ENCODE assay signal across 8 cellular contexts in the genomic region with DNA sequence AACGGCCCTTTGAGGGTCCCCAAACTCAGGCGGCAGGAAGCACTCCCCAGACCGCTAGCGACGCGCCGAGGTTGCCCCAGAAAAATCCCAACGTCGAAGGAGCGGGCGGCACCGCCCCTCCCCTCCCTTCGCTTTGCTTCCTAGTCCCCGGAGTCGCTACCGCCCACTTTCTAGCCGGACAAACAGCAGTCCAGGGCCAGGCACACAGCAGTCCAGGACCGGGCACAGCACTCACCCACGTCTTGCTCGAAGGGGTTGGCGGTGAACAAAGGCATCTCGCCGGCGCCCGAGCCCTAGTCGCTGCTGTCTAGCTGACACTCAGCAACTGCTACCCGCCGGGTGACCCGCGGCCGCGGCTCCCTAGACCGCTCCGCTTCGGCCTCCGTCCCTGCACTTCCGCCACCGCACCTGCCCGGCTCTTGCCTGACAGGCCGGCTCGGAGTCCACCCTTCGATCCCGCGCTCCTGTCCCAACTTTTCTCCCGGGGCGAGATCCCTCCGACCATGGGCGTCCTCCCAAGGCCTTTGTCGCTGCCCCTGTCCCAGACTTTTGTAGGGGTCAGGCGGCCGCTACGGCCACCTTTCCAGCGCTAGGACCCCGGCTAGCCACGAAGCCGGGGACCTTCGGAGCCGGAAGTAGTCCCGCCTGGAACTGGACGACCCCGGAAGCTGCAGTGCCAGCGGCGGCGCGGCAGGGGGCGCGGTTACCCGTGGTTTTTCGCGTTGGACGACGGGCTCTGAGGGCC. TPM values are rescaled to one million over a fixed set of nuclear protein-coding genes. Genes with fewer than 3 reads are reported as not detected.
DNase-seq lines count a peak whose midpoint lies in the region; ATAC-seq and TF ChIP-seq lines count a peak whose summit lies in the region.

Gene STAM2, minus strand, starts transcription at position 396 of the 745 bp plus-strand sequence. Its CDS starts 121 bp downstream, at position 275.

- H3K4me3 ChIP-seq in H7 (ENCODE audit: insufficient read depth, low read depth, low read length) (peak within 1 kb of the TSS; percentile 91), Loucy (ENCODE audit: low read length, poor library complexity, severe bottlenecking) (peak within 1 kb of the TSS; percentile 75), fibroblast of the aortic adventitia (ENCODE audit: low read depth, low read length) (peak within 1 kb of the TSS; percentile 96)

- H3K27ac Mint-ChIP-seq in nephron progenitor cell, result peak within 1 kb of the TSS; percentile 100
- H3K27ac Mint-ChIP-seq in stimulated activated naive CD8-positive, alpha-beta T cell treated with anti-CD3 and anti-CD28 coated beads, Interleukin-15, amount 100 ng/mL, for 72 hours, result peak within 1 kb of the TSS; percentile 100

- H3K36me3 ChIP-seq in H7 (replicated peaks; ENCODE audit: control insufficient read depth, insufficient read depth, low read length), result no peaks in the 10 kb centered on the region
- no peaks in the 10 kb centered on the region for H3K36me3 ChIP-seq in Loucy (ENCODE audit: insufficient read depth, low read length)

- H3K27me3 ChIP-seq in H7 (ENCODE audit: control insufficient read depth, insufficient read depth, low read length) (no peaks in the 10 kb centered on the region), Loucy (ENCODE audit: insufficient read depth, low read length, poor library complexity, severe bottlenecking) (no peaks in the 10 kb centered on the region)

- no peaks in the 10 kb centered on the region for H3K27me3 Mint-ChIP-seq in nephron progenitor cell (ENCODE audit: low read depth, poor library complexity)
- peaks cover 8% of the 10 kb centered on the region for H3K27me3 Mint-ChIP-seq in stimulated activated naive CD8-positive, alpha-beta T cell treated with anti-CD3 and anti-CD28 coated beads, Interleukin-15, amount 100 ng/mL, for 72 hours

- peaks cover 24% of the 10 kb centered on the region for H3K4me1 Mint-ChIP-seq in nephron progenitor cell
- peaks cover 21% of the 10 kb centered on the region for H3K4me1 Mint-ChIP-seq in stimulated activated naive CD8-positive, alpha-beta T cell treated with anti-CD3 and anti-CD28 coated beads, Interleukin-15, amount 100 ng/mL, for 72 hours

- peak within 1 kb of the TSS; percentile 78 for H3K9ac ChIP-seq in Loucy (ENCODE audit: low read depth, low read length, poor library complexity, severe bottlenecking)

- peaks cover 29% of the 10 kb centered on the region for H3K4me1 ChIP-seq in Loucy (ENCODE audit: insufficient read depth, low read length, poor library complexity, severe bottlenecking)

- peak within 1 kb of the TSS; percentile 97 for H3K4me3 Mint-ChIP-seq in nephron progenitor cell
- peak within 1 kb of the TSS; percentile 97 to 99 for H3K4me3 Mint-ChIP-seq in stimulated activated naive CD8-positive, alpha-beta T cell treated with anti-CD3 and anti-CD28 coated beads, Interleukin-15, amount 100 ng/mL, for 72 hours

- peak within 1 kb of the TSS; percentile 86 for H3K4me2 ChIP-seq in Loucy (ENCODE audit: low read depth, low read length, poor library complexity, severe bottlenecking)

- DNase-seq in GDM1 (lab: John Stamatoyannopoulos, UW) (peak; percentile 86), H7 (peak; percentile 94), SHP77 treated with DMSO at 0.1 percent for 48 hours (lab: John Stamatoyannopoulos, UW) (peak; percentile 18), fibroblast of the aortic adventitia (ENCODE audit: low read depth) (peak; percentile 91), nephron progenitor cell (peak; percentile 96)
- peak; percentile 97 for DNase-seq in activated effector memory CD4-positive, alpha-beta T cell treated with anti-CD3 and anti-CD28 coated beads, Interleukin-2, amount 50 U/mL, for 16 hours
- DNase-seq in stimulated activated naive CD8-positive, alpha-beta T cell treated with anti-CD3 and anti-CD28 coated beads, Interleukin-15, amount 100 ng/mL, for 72 hours, result peak; percentile 95 to 96

- H3K9me3 Mint-ChIP-seq in nephron progenitor cell, result peaks cover 26% of the 10 kb centered on the region
- H3K9me3 Mint-ChIP-seq in stimulated activated naive CD8-positive, alpha-beta T cell treated with anti-CD3 and anti-CD28 coated beads, Interleukin-15, amount 100 ng/mL, for 72 hours, result no peaks in the 10 kb centered on the region

- no peaks in the 10 kb centered on the region for H3K9me2 ChIP-seq in Loucy (replicated peaks; ENCODE audit: low read depth, low read length)

- no peaks in the 10 kb centered on the region for H3F3A ChIP-seq in Loucy (ENCODE audit: low read depth)

- H2AFZ ChIP-seq in Loucy (ENCODE audit: low read length), result peak within 1 kb of the TSS; percentile 95

- peaks cover 10% of the 10 kb centered on the region for H3K36me3 Mint-ChIP-seq in nephron progenitor cell (ENCODE audit: low read depth)

- peak; percentile 89 for ATAC-seq in stimulated activated naive CD8-positive, alpha-beta T cell treated with anti-CD3 and anti-CD28 coated beads, Interleukin-15, amount 100 ng/mL, for 72 hours

- peaks cover 4% of the 10 kb centered on the region for H4K20me1 ChIP-seq in Loucy (ENCODE audit: insufficient read depth, low read length, poor library complexity, severe bottlenecking)

- peaks cover 41% of the 10 kb centered on the region for H3K79me2 ChIP-seq in Loucy (ENCODE audit: insufficient read depth, low read length)

- TF ChIP-seq CTCF in Loucy (conservative IDR thresholded peaks at IDR 0.05; ENCODE audit: low read length) (peak; percentile 81), fibroblast of the aortic adventitia (IDR thresholded peaks at IDR 0.05; ENCODE audit: insufficient read depth, low read length) (peak; percentile 95), nephron progenitor cell (IDR thresholded peaks at IDR 0.05) (peak; percentile 96)

- H3K9me3 ChIP-seq in Loucy (ENCODE audit: insufficient read depth, low read depth, low read length), result no peaks in the 10 kb centered on the region

RNA-seq across cellular contexts. Expression of gene STAM2, which starts in this region (rescaled TPM):
- 7.8 and 11.6 TPM in 2 replicates for total RNA-seq in H7 (2014; rRNA removed; shearing (Covaris generic))
- 62.0 and 67.7 TPM in 2 replicates for total RNA-seq in fibroblast of the aortic adventitia (ENCODE audit: low replicate concordance)

Comparison
In these comparisons a context has a peak if more than half of its experiments do, and no peak if none do; other contexts are left out.
1. Peak in every context shown above with its lines: DNase-seq, ATAC-seq and H3K4me3 ChIP-seq.
2. DNase-seq: peak in every context shown above with its lines; median percentile 97 in activated effector memory CD4-positive, alpha-beta T cell treated with anti-CD3 and anti-CD28 coated beads, Interleukin-2, amount 50 U/mL, for 16 hours; 96 in nephron progenitor cell; 96 in stimulated activated naive CD8-positive, alpha-beta T cell treated with anti-CD3 and anti-CD28 coated beads, Interleukin-15, amount 100 ng/mL, for 72 hours; 94 in H7; 91 in fibroblast of the aortic adventitia; 86 in GDM1; 18 in SHP77 treated with DMSO at 0.1 percent for 48 hours.